Comparison of ENCODE assay signal across 11 cellular contexts in genomic region chr7:32299133-32299702, GRCh38.
DNase-seq lines count a peak whose midpoint lies in the region; ATAC-seq and TF ChIP-seq lines count a peak whose summit lies in the region.
"Had no signal": no experiment of that assay in that cellular context is flagged by ENCODE, and none has a peak within 500 bp of the region (broad histone marks: within the 10 kb centered on the region; RNA-seq: fewer than 3 reads in every experiment).

No MANE protein-coding gene starts in this region.

- TF ChIP-seq CTCF in coronary artery (IDR thresholded peaks at IDR 0.05) = no peak
- no peak for TF ChIP-seq CTCF in lung (IDR thresholded peaks at IDR 0.05; ENCODE audit: control extremely low read depth, extremely low read depth)
- TF ChIP-seq CTCF in type B pancreatic cell (conservative IDR thresholded peaks at IDR 0.05) = no peak

- intact Hi-C loops in activated CD4-positive, alpha-beta T cell treated with anti-CD3 and anti-CD28 coated beads, Interleukin-2, amount 10 ng/mL, durations not matched to agents 24 days and 14 days (cut with micrococcal nuclease) = no loop called here

- peaks cover 16% of the 10 kb centered on the region for H3K27me3 ChIP-seq in lung (ENCODE audit: control insufficient read depth, insufficient read depth)
- H3K27me3 ChIP-seq: BLaER1 treated with 17β-estradiol and CSF1 and Interleukin-3, amounts not matched to agents 10 nM and 100 nM had no signal

- peaks cover 0 to 4% of the 10 kb centered on the region in 2 donors for H3K9me3 ChIP-seq in lung (ENCODE audit: control insufficient read depth in 2 of 2, insufficient read depth in 1 of 2, low read length in 1 of 2)
- H3K9me3 ChIP-seq: body of pancreas, HAP-1 had no signal

- H3K4me1 ChIP-seq in lung (ENCODE audit: control insufficient read depth in 2 of 2, insufficient read depth in 2 of 2, low read length in 2 of 2) = peaks cover 0 to 10% of the 10 kb centered on the region in 2 donors
- H3K4me1 ChIP-seq: BLaER1 treated with 17β-estradiol and CSF1 and Interleukin-3, amounts not matched to agents 10 nM and 100 nM; HAP-1 had no signal

- no peak for DNase-seq in activated CD4-positive, alpha-beta T cell treated with anti-CD3 and anti-CD28 coated beads, Interleukin-2, amount 10 ng/mL, durations not matched to agents 24 days and 14 days
- no peak for DNase-seq in activated CD4-positive, alpha-beta T cell treated with anti-CD3 and anti-CD28 coated beads for 1 hour
- DNase-seq in coronary artery (ENCODE audit: low spot score) (no peak), lung (ENCODE audit: low spot score) (no peak), type B pancreatic cell (ENCODE audit: extremely low spot score, unreplicated experiment) (no peak), NCI-H1436 treated with DMSO at 0.1 percent for 48 hours (lab: John Stamatoyannopoulos, UW) (no peak), SIG-M5 treated with dmso at 0.1 percent for 504 hours (lab: John Stamatoyannopoulos, UW; ENCODE audit: unreplicated experiment) (no peak)

- H3K4me3 ChIP-seq in coronary artery = peak overlapping the region; percentile 67
- peak overlapping the region; percentile 17 for H3K4me3 ChIP-seq in lung
- H3K4me3 ChIP-seq: BLaER1 treated with 17β-estradiol and CSF1 and Interleukin-3, amounts not matched to agents 10 nM and 100 nM; HAP-1 had no signal

- H3K36me3 Mint-ChIP-seq in activated CD4-positive, alpha-beta T cell treated with anti-CD3 and anti-CD28 coated beads, Interleukin-2, amount 10 ng/mL, durations not matched to agents 24 days and 14 days (ENCODE audit: low read depth) = no peaks in the 10 kb centered on the region
- no peaks in the 10 kb centered on the region for H3K36me3 Mint-ChIP-seq in type B pancreatic cell

- H3K27me3 Mint-ChIP-seq in activated CD4-positive, alpha-beta T cell treated with anti-CD3 and anti-CD28 coated beads, Interleukin-2, amount 10 ng/mL, durations not matched to agents 24 days and 14 days = peaks cover 47% of the 10 kb centered on the region
- H3K27me3 Mint-ChIP-seq in type B pancreatic cell = peaks cover 93% of the 10 kb centered on the region

- H3K27ac Mint-ChIP-seq in activated CD4-positive, alpha-beta T cell treated with anti-CD3 and anti-CD28 coated beads, Interleukin-2, amount 10 ng/mL, durations not matched to agents 24 days and 14 days = no peak overlapping the region
- H3K27ac Mint-ChIP-seq in type B pancreatic cell = no peak overlapping the region

- peak overlapping the region in 1 of 2 donors; percentile 22 for H3K27ac ChIP-seq in coronary artery
- peak overlapping the region in 1 of 2 donors; percentile 47 for H3K27ac ChIP-seq in lung (ENCODE audit: low read depth in 1 of 2, low read length in 1 of 2)
- H3K27ac ChIP-seq: BLaER1 treated with 17β-estradiol and CSF1 and Interleukin-3, amounts not matched to agents 10 nM and 100 nM; body of pancreas had no signal

- 25 to 27% methylated on average over 17 of the region's 17 CpGs for WGBS in lung, 2 donors

- no peak for ATAC-seq in lung (ENCODE audit: insufficient read depth, low FRiP score)
- ATAC-seq in GM19351 (IDR thresholded peaks at IDR 0.05; ENCODE audit: unreplicated experiment) = no peak
- ATAC-seq: body of pancreas had no signal

- H3K4me1 Mint-ChIP-seq in activated CD4-positive, alpha-beta T cell treated with anti-CD3 and anti-CD28 coated beads, Interleukin-2, amount 10 ng/mL, durations not matched to agents 24 days and 14 days = peaks cover 2% of the 10 kb centered on the region
- peaks cover 9% of the 10 kb centered on the region for H3K4me1 Mint-ChIP-seq in type B pancreatic cell (ENCODE audit: unreplicated experiment)

- no peaks in the 10 kb centered on the region for H3K9me3 Mint-ChIP-seq in activated CD4-positive, alpha-beta T cell treated with anti-CD3 and anti-CD28 coated beads, Interleukin-2, amount 10 ng/mL, durations not matched to agents 24 days and 14 days
- H3K9me3 Mint-ChIP-seq in type B pancreatic cell = no peaks in the 10 kb centered on the region

- no peaks in the 10 kb centered on the region for H3K36me3 ChIP-seq in lung (ENCODE audit: control insufficient read depth in 2 of 2, insufficient read depth in 2 of 2, low read length in 2 of 2)
- H3K36me3 ChIP-seq: BLaER1 treated with 17β-estradiol and CSF1 and Interleukin-3, amounts not matched to agents 10 nM and 100 nM; HAP-1 had no signal

- H3K4me3 Mint-ChIP-seq in activated CD4-positive, alpha-beta T cell treated with anti-CD3 and anti-CD28 coated beads, Interleukin-2, amount 10 ng/mL, durations not matched to agents 24 days and 14 days = peak overlapping the region; percentile 39
- peak overlapping the region; percentile 93 for H3K4me3 Mint-ChIP-seq in type B pancreatic cell
